In the genomic region with DNA sequence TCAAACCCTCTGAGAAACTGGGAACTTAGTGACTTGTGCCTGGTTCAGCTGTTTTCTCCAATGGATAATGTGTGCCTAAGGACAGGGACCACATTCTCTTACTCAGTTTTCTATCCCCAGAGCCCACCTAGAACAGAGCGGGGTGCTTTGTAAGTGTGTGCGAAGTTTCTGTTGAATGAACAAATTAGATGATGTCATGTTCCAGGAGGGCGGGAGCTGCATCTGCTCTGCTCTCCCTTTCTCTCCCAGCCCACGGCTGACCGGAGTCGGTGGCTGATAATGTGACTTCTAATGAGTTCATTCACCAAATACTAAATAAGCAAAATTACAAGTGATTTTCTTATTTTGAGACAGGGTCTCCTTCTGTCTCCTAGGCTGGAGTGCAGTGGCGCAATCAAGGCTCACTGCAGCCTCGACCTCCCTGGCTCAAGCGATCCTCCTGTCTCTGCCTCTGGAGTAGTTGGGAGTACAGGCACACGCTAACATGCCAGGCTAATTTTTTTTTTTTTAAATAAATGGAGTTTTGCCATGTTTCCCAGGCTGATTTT, we compare ENCODE assay signal across 17 cellular contexts.
A peak's percentile ranks its signal among the peaks of the same experiment; 100 is the strongest.
DNase-seq lines count a peak whose midpoint lies in the region; ATAC-seq and TF ChIP-seq lines count a peak whose summit lies in the region.
"Had no signal": no experiment of that assay in that cellular context is flagged by ENCODE, and none has a peak within 500 bp of the region (broad histone marks: within the 10 kb centered on the region; RNA-seq: fewer than 3 reads in every experiment).

No MANE protein-coding gene starts in this region.

- POLR2A ChIA-PET in T-cell (lab: Charles Lee), result interaction anchor here in 1 of 2 donors (0.7 to 3.0 kb wide), 3 partner anchors 64 to 868 kb away, joined by 3 to 57 read pairs (median 26); partner anchors contain the start of gene TAGAP

- H3K36me3 Mint-ChIP-seq in activated T-cell treated with anti-CD3 and anti-CD28 coated beads, Interleukin-2, amount 50 U/mL, for 24 hours (ENCODE audit: low read depth), result no peaks in the 10 kb centered on the region
- no peaks in the 10 kb centered on the region for H3K36me3 Mint-ChIP-seq in T-cell
- H3K36me3 Mint-ChIP-seq in stimulated activated effector memory CD8-positive, alpha-beta T cell treated with anti-CD3 and anti-CD28 coated beads, Interleukin-12 subunit alpha, Interleukin-12 subunit beta, amount 100 ng/mL, for 72 hours, result peaks cover 5% of the 10 kb centered on the region

- no peak overlapping the region for H3K4me3 Mint-ChIP-seq in activated T-cell treated with anti-CD3 and anti-CD28 coated beads, Interleukin-2, amount 50 U/mL, for 24 hours
- H3K4me3 Mint-ChIP-seq in T-cell, result peak overlapping the region; percentile 72 to 80 (median 78)
- H3K4me3 Mint-ChIP-seq in stimulated activated effector memory CD8-positive, alpha-beta T cell treated with anti-CD3 and anti-CD28 coated beads, Interleukin-12 subunit alpha, Interleukin-12 subunit beta, amount 100 ng/mL, for 72 hours, result peak overlapping the region; percentile 66
- H3K4me3 Mint-ChIP-seq: HFFc6 had no signal

- no peak for ATAC-seq in T-cell (replicated peaks in 1 of 4)
- no peak for ATAC-seq in stimulated activated effector memory CD8-positive, alpha-beta T cell treated with anti-CD3 and anti-CD28 coated beads, Interleukin-12 subunit alpha, Interleukin-12 subunit beta, amount 100 ng/mL, for 72 hours
- ATAC-seq in GM18505 (IDR thresholded peaks at IDR 0.05; ENCODE audit: unreplicated experiment), result no peak
- no peak for ATAC-seq in GM19463 (IDR thresholded peaks at IDR 0.05; ENCODE audit: unreplicated experiment)
- ATAC-seq: body of pancreas, pancreas had no signal

- no peak for TF ChIP-seq POLR2A in GM18505 (IDR thresholded peaks at IDR 0.05; ENCODE audit: borderline replicate concordance, extremely low read depth, insufficient read depth, insufficient read length)

- CTCF ChIA-PET in T-cell (lab: Charles Lee), result interaction anchor here in 1 of 2 donors (0.7 to 6.6 kb wide), 4 partner anchors 66 to 542 kb away, joined by 5 to 130 read pairs (median 60); partner anchors contain the start of gene TAGAP

- peaks cover 71% of the 10 kb centered on the region for H3K4me1 Mint-ChIP-seq in activated T-cell treated with anti-CD3 and anti-CD28 coated beads, Interleukin-2, amount 50 U/mL, for 24 hours (ENCODE audit: low read depth)
- peaks cover 75 to 81% (median 76%) of the 10 kb centered on the region in 3 donors for H3K4me1 Mint-ChIP-seq in T-cell
- peaks cover 66% of the 10 kb centered on the region for H3K4me1 Mint-ChIP-seq in stimulated activated effector memory CD8-positive, alpha-beta T cell treated with anti-CD3 and anti-CD28 coated beads, Interleukin-12 subunit alpha, Interleukin-12 subunit beta, amount 100 ng/mL, for 72 hours

- peak overlapping the region; percentile 94 for H3K27ac Mint-ChIP-seq in activated T-cell treated with anti-CD3 and anti-CD28 coated beads, Interleukin-2, amount 50 U/mL, for 24 hours
- peak overlapping the region; percentile 91 to 92 for H3K27ac Mint-ChIP-seq in T-cell
- H3K27ac Mint-ChIP-seq in stimulated activated effector memory CD8-positive, alpha-beta T cell treated with anti-CD3 and anti-CD28 coated beads, Interleukin-12 subunit alpha, Interleukin-12 subunit beta, amount 100 ng/mL, for 72 hours, result peak overlapping the region; percentile 93
- H3K27ac Mint-ChIP-seq: HFFc6 had no signal

- H3K9me3 Mint-ChIP-seq in activated T-cell treated with anti-CD3 and anti-CD28 coated beads, Interleukin-2, amount 50 U/mL, for 24 hours, result no peaks in the 10 kb centered on the region
- no peaks in the 10 kb centered on the region for H3K9me3 Mint-ChIP-seq in T-cell
- H3K9me3 Mint-ChIP-seq in stimulated activated effector memory CD8-positive, alpha-beta T cell treated with anti-CD3 and anti-CD28 coated beads, Interleukin-12 subunit alpha, Interleukin-12 subunit beta, amount 100 ng/mL, for 72 hours, result no peaks in the 10 kb centered on the region
- H3K9me3 Mint-ChIP-seq: HFFc6 had no signal

- H3K27me3 Mint-ChIP-seq in activated T-cell treated with anti-CD3 and anti-CD28 coated beads, Interleukin-2, amount 50 U/mL, for 24 hours, result no peaks in the 10 kb centered on the region
- H3K27me3 Mint-ChIP-seq in T-cell, result no peaks in the 10 kb centered on the region

- no peak for DNase-seq in activated T-cell treated with anti-CD3 and anti-CD28 coated beads, Interleukin-2, amount 50 U/mL, for 24 hours
- DNase-seq in activated T-cell treated with anti-CD3 and anti-CD28 coated beads for 4 hours (no peak), T-cell (no peak), cerebellum (ENCODE audit: low spot score) (peak; percentile 56), A172 (ENCODE audit: low spot score) (no peak)
- DNase-seq in stimulated activated effector memory CD8-positive, alpha-beta T cell treated with anti-CD3 and anti-CD28 coated beads, Interleukin-12 subunit alpha, Interleukin-12 subunit beta, amount 100 ng/mL, for 72 hours (ENCODE audit: low spot score in 2 of 2), result no peak
- DNase-seq: activated CD4-positive, alpha-beta T cell treated with anti-CD3 and anti-CD28 coated beads for 1 hour; activated gamma-delta T cell; body of pancreas; Caco-2; HFFc6; hippocampal formation; IMR-90; NCI-H1092; pancreas had no signal
